In the genomic region with DNA sequence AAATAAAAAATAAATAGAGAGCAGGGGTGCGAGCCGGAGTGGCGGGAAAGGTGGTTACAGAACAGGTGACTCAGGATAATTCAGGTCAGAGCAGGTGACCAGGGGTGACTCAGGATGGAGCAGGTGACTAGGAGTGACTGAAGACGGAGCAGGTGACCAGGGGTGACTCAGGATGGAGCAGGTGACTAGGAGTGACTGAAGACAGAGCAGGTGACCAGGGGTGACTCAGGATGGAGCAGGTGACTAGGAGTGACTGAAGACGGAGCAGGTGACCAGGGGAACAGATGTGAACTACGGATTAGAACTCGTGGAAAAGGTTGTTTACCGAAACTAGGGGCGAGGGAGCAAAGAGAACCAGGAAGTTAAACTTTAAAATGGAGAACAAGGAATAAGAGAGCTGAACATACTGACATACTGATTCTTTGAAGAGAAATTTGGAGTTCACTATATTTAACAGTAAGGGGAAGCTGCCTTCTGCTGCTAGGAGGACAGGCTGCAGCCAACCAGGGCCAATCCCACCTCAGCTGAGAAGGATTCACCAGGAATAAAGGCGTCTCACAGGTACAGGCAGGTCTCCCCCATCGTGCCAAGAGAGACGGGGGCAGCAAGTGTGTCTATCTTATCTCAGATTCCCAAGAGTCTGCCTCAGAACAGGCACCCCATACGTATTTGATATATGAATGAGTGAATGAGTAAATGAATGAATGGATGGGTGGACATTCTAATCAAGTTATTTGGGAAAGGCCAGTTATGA, we compare ENCODE assay signal across 19 cellular contexts.
DNase-seq lines count a peak whose midpoint lies in the region; ATAC-seq and TF ChIP-seq lines count a peak whose summit lies in the region.
"Had no signal": no experiment of that assay in that cellular context is flagged by ENCODE, and none has a peak within 500 bp of the region (broad histone marks: within the 10 kb centered on the region; RNA-seq: fewer than 3 reads in every experiment).

No MANE protein-coding gene starts in this region.

- no peak overlapping the region for H3K4me3 ChIP-seq in Caco-2 (ENCODE audit: low read depth, low read length)
- H3K4me3 ChIP-seq in HEK293 (ENCODE audit: low read depth, low read length), result no peak overlapping the region
- H3K4me3 ChIP-seq: K562, SJCRH30 had no signal

- H3K27ac Mint-ChIP-seq in Caco-2 (ENCODE audit: unreplicated experiment), result no peak overlapping the region
- H3K27ac Mint-ChIP-seq in osteocyte (ENCODE audit: unreplicated experiment), result no peak overlapping the region
- H3K27ac Mint-ChIP-seq: CD4-positive, CD25-positive, alpha-beta regulatory T cell had no signal

- CTCF ChIA-PET in Caco-2 (lab: Charles Lee) (no interaction called here), HEK293 (lab: Yijun Ruan, JAX) (no interaction called here)

- POLR2A ChIA-PET in Caco-2 (lab: Charles Lee), result no interaction called here
- POLR2A ChIA-PET in HEK293 (lab: Yijun Ruan, JAX), result no interaction called here

- DNase-seq in Caco-2 (peak; percentile 10 to 40), epithelial cell of prostate (ENCODE audit: low read depth, low spot score) (no peak), osteocyte (ENCODE audit: extremely low spot score, unreplicated experiment) (peak; percentile 57), T-helper 1 cell (no peak)
- DNase-seq in activated naive CD4-positive, alpha-beta T cell treated with Interleukin-2 at 50 U/mL for 16 hours, result no peak
- DNase-seq: BE2C; CD4-positive, CD25-positive, alpha-beta regulatory T cell; COR-L47; MV-4-11; NCI-H187; NCI-H2107; NCI-H2227 treated with DMSO at 0.1 percent for 48 hours; NCI-H524; NCI-H82; RPMI8226; SJCRH30 had no signal

- H3K27ac ChIP-seq in HEK293 (ENCODE audit: extremely low read depth, low read depth, low read length) (no peak overlapping the region), epithelial cell of prostate (peak overlapping the region; percentile 15)
- H3K27ac ChIP-seq: SJCRH30 had no signal

- H3K36me3 ChIP-seq in Caco-2 (ENCODE audit: control insufficient read depth, insufficient read depth, low read length) (no peaks in the 10 kb centered on the region), HEK293 (ENCODE audit: control insufficient read depth in 2 of 2, insufficient read depth in 1 of 2, low read length in 2 of 2) (no peaks in the 10 kb centered on the region)
- H3K36me3 ChIP-seq: BE2C, SJCRH30 had no signal

- no peak for TF ChIP-seq CTCF in Caco-2 (IDR thresholded peaks at IDR 0.05; ENCODE audit: insufficient read depth in 1 of 2, low read depth in 1 of 2, low read length in 1 of 2, severe bottlenecking in 1 of 2, unreplicated experiment in 1 of 2)
- no peak for TF ChIP-seq CTCF in HEK293 (tag by site-specific recombination; IDR thresholded peaks at IDR 0.05)
- TF ChIP-seq CTCF in osteocyte (IDR thresholded peaks at IDR 0.05), result no peak

- H3K4me3 Mint-ChIP-seq in Caco-2 (ENCODE audit: unreplicated experiment), result no peak overlapping the region
- no peak overlapping the region for H3K4me3 Mint-ChIP-seq in osteocyte (ENCODE audit: unreplicated experiment)
- H3K4me3 Mint-ChIP-seq: CD4-positive, CD25-positive, alpha-beta regulatory T cell had no signal

- H3K9me3 Mint-ChIP-seq in Caco-2 (ENCODE audit: unreplicated experiment) (peaks cover 16% of the 10 kb centered on the region), osteocyte (ENCODE audit: unreplicated experiment) (peaks cover 23% of the 10 kb centered on the region)

- H3K27me3 ChIP-seq in Caco-2 (replicated peaks; ENCODE audit: control insufficient read depth, insufficient read depth, low read length), result no peaks in the 10 kb centered on the region
- H3K27me3 ChIP-seq: BE2C, SJCRH30 had no signal

- peaks cover 10% of the 10 kb centered on the region for H3K9me3 ChIP-seq in Caco-2
- no peaks in the 10 kb centered on the region for H3K9me3 ChIP-seq in HEK293 (ENCODE audit: control insufficient read depth, insufficient read depth, low read depth, low read length)
- H3K9me3 ChIP-seq: BE2C, SJCRH30 had no signal

- no peaks in the 10 kb centered on the region for H3K4me1 Mint-ChIP-seq in Caco-2 (ENCODE audit: low read depth, unreplicated experiment)
- no peaks in the 10 kb centered on the region for H3K4me1 Mint-ChIP-seq in osteocyte (ENCODE audit: unreplicated experiment)
- H3K4me1 Mint-ChIP-seq: CD4-positive, CD25-positive, alpha-beta regulatory T cell had no signal

- intact Hi-C loops in Caco-2 (cut with micrococcal nuclease; ENCODE audit: unreplicated experiment), result no loop called here

- H3K36me3 Mint-ChIP-seq in Caco-2 (ENCODE audit: insufficient read depth, unreplicated experiment) (no peaks in the 10 kb centered on the region), osteocyte (ENCODE audit: unreplicated experiment) (no peaks in the 10 kb centered on the region)
- H3K36me3 Mint-ChIP-seq: CD4-positive, CD25-positive, alpha-beta regulatory T cell had no signal

- H3K4me1 ChIP-seq in Caco-2 (no peaks in the 10 kb centered on the region), HEK293 (ENCODE audit: control insufficient read depth, insufficient read depth, low read length) (no peaks in the 10 kb centered on the region)
- H3K4me1 ChIP-seq: BE2C, SJCRH30 had no signal

- no peaks in the 10 kb centered on the region for H3K27me3 Mint-ChIP-seq in Caco-2 (ENCODE audit: insufficient read depth, unreplicated experiment)
- H3K27me3 Mint-ChIP-seq in osteocyte (ENCODE audit: unreplicated experiment), result no peaks in the 10 kb centered on the region
- H3K27me3 Mint-ChIP-seq: CD4-positive, CD25-positive, alpha-beta regulatory T cell had no signal

- BruUV-seq in Caco-2 (replicated peaks; lab: Mats Ljungman, UMichigan), result no TSS peak

- no peak for ATAC-seq in GM21367 (IDR thresholded peaks at IDR 0.05; ENCODE audit: unreplicated experiment)
- ATAC-seq: K562 had no signal

TF ChIP-seq in HEK293, 187 proteins besides CTCF, POLR2A, EP300 and RAD21:
- TF ChIP-seq ZBTB1 (tag by site-specific recombination; IDR thresholded peaks at IDR 0.05) (no peak), SP3 (tag by site-specific recombination; IDR thresholded peaks at IDR 0.05) (0 out of 2 replicates have a peak, but pooled peaks have one; percentile 20), ZNF366 (tag by site-specific recombination; conservative IDR thresholded peaks at IDR 0.05) (peak; percentile 68)

Comparison
In these comparisons a context has a peak if more than half of its experiments do, and no peak if none do; other contexts are left out.
1. DNase-seq: peak in Caco-2 (2 of 2) and osteocyte (single experiment); none in epithelial cell of prostate (single experiment), T-helper 1 cell (0 of 5) and activated naive CD4-positive, alpha-beta T cell treated with Interleukin-2 at 50 U/mL for 16 hours (single experiment).